ENCODE assay signal across 16 cellular contexts in the genomic region with DNA sequence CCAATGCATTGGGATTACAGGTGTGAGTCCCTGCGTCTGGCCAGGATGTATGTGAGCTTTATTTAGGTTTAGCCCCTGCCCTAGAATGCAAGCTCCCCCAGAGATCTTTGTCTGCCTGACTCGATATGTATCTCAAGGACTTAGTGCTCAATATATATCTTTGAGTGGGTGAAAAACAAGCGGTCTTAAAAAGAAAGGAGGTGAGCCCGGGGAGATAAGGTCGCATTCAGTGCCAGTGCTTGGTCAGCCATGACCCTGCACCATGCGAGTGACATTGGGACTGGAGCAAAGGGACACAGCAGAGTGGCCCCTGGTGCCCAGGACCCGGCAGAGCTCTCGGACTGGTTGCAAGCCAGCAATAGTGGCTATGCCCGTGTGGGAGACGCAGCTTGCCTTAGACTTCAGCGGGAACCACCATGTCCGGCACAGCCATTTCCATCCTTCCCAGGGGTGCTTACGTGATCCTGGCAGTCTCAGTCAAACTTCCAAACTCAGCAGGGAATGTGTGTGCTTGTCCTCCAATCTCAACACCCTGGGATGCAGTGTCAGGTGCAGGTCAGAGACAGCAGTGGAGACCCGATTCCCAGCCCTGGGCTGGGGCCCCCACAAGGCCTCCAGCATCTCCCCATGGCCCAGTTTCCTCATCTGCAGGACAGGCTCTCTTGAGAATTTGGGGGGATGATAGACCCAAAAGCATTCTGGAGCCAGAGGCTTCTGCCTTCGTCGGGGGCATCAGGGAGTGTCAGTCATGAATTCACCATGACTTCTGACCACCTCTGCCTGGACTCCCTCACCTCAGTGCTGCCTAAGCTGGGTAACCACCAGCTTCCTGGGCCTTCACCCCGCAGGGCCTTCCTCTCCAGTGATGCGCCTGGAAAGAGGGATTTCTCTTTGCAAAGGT. TPM values are rescaled to one million over a fixed set of nuclear protein-coding genes. Genes with fewer than 3 reads are reported as not detected.
DNase-seq lines count a peak whose midpoint lies in the region; ATAC-seq and TF ChIP-seq lines count a peak whose summit lies in the region.
"Had no signal": no experiment of that assay in that cellular context is flagged by ENCODE, and none has a peak within 500 bp of the region (broad histone marks: within the 10 kb centered on the region; RNA-seq: fewer than 3 reads in every experiment).

No MANE protein-coding gene starts in this region.

- peak overlapping the region; percentile 78; the same call in 1 of the 2 replicates for H3K4me3 ChIP-seq in OCI-LY3 (ENCODE audit: low read length)
- no peak overlapping the region for H3K4me3 ChIP-seq in esophagus squamous epithelium

- ATAC-seq in activated T-cell treated with anti-CD3 and anti-CD28 coated beads, Interleukin-2, amount 50 U/mL, for 4 hours = no peak
- ATAC-seq in stimulated activated naive CD8-positive, alpha-beta T cell treated with anti-CD3 and anti-CD28 coated beads, Interleukin-15, amount 100 ng/mL, for 72 hours = no peak
- no peak for ATAC-seq in GM19351 (IDR thresholded peaks at IDR 0.05; ENCODE audit: unreplicated experiment)

- H3K27me3 Mint-ChIP-seq in activated T-cell treated with anti-CD3 and anti-CD28 coated beads, Interleukin-2, amount 50 U/mL, for 4 hours (ENCODE audit: low read depth) = no peaks in the 10 kb centered on the region
- H3K27me3 Mint-ChIP-seq in stimulated activated naive CD8-positive, alpha-beta T cell treated with anti-CD3 and anti-CD28 coated beads, Interleukin-15, amount 100 ng/mL, for 72 hours = no peaks in the 10 kb centered on the region

- no peak for TF ChIP-seq POLR2A in esophagus squamous epithelium (IDR thresholded peaks at IDR 0.05)

- peaks cover 27% of the 10 kb centered on the region for H3K36me3 Mint-ChIP-seq in activated T-cell treated with anti-CD3 and anti-CD28 coated beads, Interleukin-2, amount 50 U/mL, for 4 hours (ENCODE audit: insufficient read depth)

- 89 to 95% methylated on average over 13 to 14 of the region's 18 CpGs for WGBS in esophagus squamous epithelium, 2 donors

- H3K27ac ChIP-seq in OCI-LY3 (ENCODE audit: low read length) (no peak overlapping the region), esophagus squamous epithelium (peak overlapping the region; percentile 0 to 90 (median 75))
- H3K27ac ChIP-seq: VCaP had no signal

- in situ Hi-C loops in KBM-7 (cut with MboI; ENCODE audit: low pct_unique_long_range_greater_than_20kb, low sequenced_read_pairs) = no loop called here

- no peaks in the 10 kb centered on the region for H3K9me3 Mint-ChIP-seq in activated T-cell treated with anti-CD3 and anti-CD28 coated beads, Interleukin-2, amount 50 U/mL, for 4 hours
- H3K9me3 Mint-ChIP-seq in stimulated activated naive CD8-positive, alpha-beta T cell treated with anti-CD3 and anti-CD28 coated beads, Interleukin-15, amount 100 ng/mL, for 72 hours = no peaks in the 10 kb centered on the region
- H3K9me3 Mint-ChIP-seq: H9 had no signal

- no peaks in the 10 kb centered on the region for H4K20me1 ChIP-seq in OCI-LY3 (ENCODE audit: insufficient read depth, low read length)

- intact Hi-C loops in esophagus squamous epithelium (cut with DNase I) = no loop called here

- H3K79me2 ChIP-seq in OCI-LY3 (ENCODE audit: low read length) = no peaks in the 10 kb centered on the region

- H3K27me3 ChIP-seq in OCI-LY3 (ENCODE audit: low read depth, low read length) (0 out of 2 replicates have a peak, but pooled peaks cover 4% of the 10 kb centered on the region), esophagus squamous epithelium (no peaks in the 10 kb centered on the region)
- H3K27me3 ChIP-seq: vagina had no signal

- H3K36me3 ChIP-seq in OCI-LY3 (replicated peaks; ENCODE audit: low read depth, low read length) (no peaks in the 10 kb centered on the region), esophagus squamous epithelium (no peaks in the 10 kb centered on the region)
- H3K36me3 ChIP-seq: vagina had no signal

- peak overlapping the region; percentile 92 to 94 for H3K27ac Mint-ChIP-seq in stimulated activated naive CD8-positive, alpha-beta T cell treated with anti-CD3 and anti-CD28 coated beads, Interleukin-15, amount 100 ng/mL, for 72 hours
- H3K27ac Mint-ChIP-seq: H9 had no signal

- no peak overlapping the region for H3K9ac ChIP-seq in OCI-LY3 (ENCODE audit: low read length)

- TF ChIP-seq CTCF in OCI-LY3 (IDR thresholded peaks at IDR 0.05; ENCODE audit: low read depth, low read length) (no peak), esophagus squamous epithelium (IDR thresholded peaks at IDR 0.05) (no peak)

- H3K4me1 Mint-ChIP-seq in activated T-cell treated with anti-CD3 and anti-CD28 coated beads, Interleukin-2, amount 50 U/mL, for 4 hours (ENCODE audit: low read depth) = peaks cover 72% of the 10 kb centered on the region
- H3K4me1 Mint-ChIP-seq in stimulated activated naive CD8-positive, alpha-beta T cell treated with anti-CD3 and anti-CD28 coated beads, Interleukin-15, amount 100 ng/mL, for 72 hours = peaks cover 66% of the 10 kb centered on the region

- no peak for DNase-seq in activated T-cell treated with anti-CD3 and anti-CD28 coated beads, Interleukin-2, amount 50 U/mL, for 4 hours
- no peak for DNase-seq in activated T-cell treated with anti-CD3 and anti-CD28 coated beads, Interleukin-2, amount 50 U/mL, for 48 hours
- DNase-seq in esophagus squamous epithelium (lab: John Stamatoyannopoulos, UW) (no peak), DMS153 treated with DMSO at 0.1 percent for 48 hours (lab: John Stamatoyannopoulos, UW; ENCODE audit: unreplicated experiment) (no peak), KBM-7 (no peak)
- DNase-seq in stimulated activated naive CD8-positive, alpha-beta T cell treated with anti-CD3 and anti-CD28 coated beads, Interleukin-15, amount 100 ng/mL, for 72 hours = no peak
- DNase-seq: cortex of kidney, DMS53, H9, NCI-H1436 treated with DMSO at 0.1 percent for 48 hours, NCI-H748 treated with DMSO at 0.1 percent for 48 hours had no signal

- H3K4me3 Mint-ChIP-seq in activated T-cell treated with anti-CD3 and anti-CD28 coated beads, Interleukin-2, amount 50 U/mL, for 4 hours = peak overlapping the region; percentile 90
- peak overlapping the region; percentile 87 to 96 for H3K4me3 Mint-ChIP-seq in stimulated activated naive CD8-positive, alpha-beta T cell treated with anti-CD3 and anti-CD28 coated beads, Interleukin-15, amount 100 ng/mL, for 72 hours
- H3K4me3 Mint-ChIP-seq: H9 had no signal

- peak overlapping the region; percentile 99; the same call in 1 of the 2 replicates for H3K4me2 ChIP-seq in OCI-LY3 (ENCODE audit: low read length)

- no peaks in the 10 kb centered on the region for H3K9me3 ChIP-seq in OCI-LY3 (ENCODE audit: insufficient read depth, low read length)
- H3K9me3 ChIP-seq in esophagus squamous epithelium = no peaks in the 10 kb centered on the region
- H3K9me3 ChIP-seq: vagina had no signal

- no peak overlapping the region for H2AFZ ChIP-seq in OCI-LY3 (ENCODE audit: low read depth, low read length)

- H3K4me1 ChIP-seq in OCI-LY3 (ENCODE audit: low read length) (peaks cover 54% of the 10 kb centered on the region), esophagus squamous epithelium (peaks cover 16 to 88% (median 32%) of the 10 kb centered on the region in 3 donors)

RNA-seq across cellular contexts. Expression of a gene that starts 1.8 kb away (rescaled TPM):
- 1 to 10 TPM; 6.1 to 7.6 (median 7.4) TPM for total RNA-seq in activated T-cell treated with anti-CD3 and anti-CD28 coated beads, Interleukin-2, amount 50 U/mL, for 4 hours
- total RNA-seq in esophagus squamous epithelium = 10 to 100 TPM in 1 of 4 donors, 1 to 10 TPM in 3; 4.3 to 23.5 (median 8.5) TPM

RNA-seq across cellular contexts. Expression of a gene that starts 47.0 kb away (rescaled TPM):
- not detected for total RNA-seq in activated T-cell treated with anti-CD3 and anti-CD28 coated beads, Interleukin-2, amount 50 U/mL, for 4 hours
- 10 to 100 TPM; 14.8 to 83.8 (median 38.6) TPM for total RNA-seq in esophagus squamous epithelium
- total RNA-seq: myocyte had no signal

Comparison
In these comparisons a context has a peak if more than half of its experiments do, and no peak if none do; other contexts are left out.
1. RNA of a gene that starts 47.0 kb away (total RNA-seq): 14.8 to 83.8 TPM in esophagus squamous epithelium; not detected in activated T-cell treated with anti-CD3 and anti-CD28 coated beads, Interleukin-2, amount 50 U/mL, for 4 hours; every median in the first group is over 10 times any median in the second.